ENCODE assay signal across 2 cellular contexts in genomic region chr2:20177556-20178403, GRCh38.
A peak's percentile ranks its signal among the peaks of the same experiment; 100 is the strongest.
TF ChIP-seq lines count a peak whose summit lies in the region.

No MANE protein-coding gene starts in this region.

TF ChIP-seq in H1, 55 proteins besides CTCF, POLR2A, EP300 and RAD21:
- TF ChIP-seq KDM4A (IDR thresholded peaks at IDR 0.05; ENCODE audit: low read depth, low read length, severe bottlenecking) (no peak), TEAD4 (IDR thresholded peaks at IDR 0.05; ENCODE audit: low read depth, low read length) (peak; percentile 46; the same call in 1 of the 2 replicates)
TF ChIP-seq in H1: peak in this region for 1.

TF ChIP-seq in GM23338, 12 proteins besides CTCF, POLR2A, EP300 and RAD21:
- TF ChIP-seq NANOG (IDR thresholded peaks at IDR 0.05; ENCODE audit: borderline replicate concordance) (no peak), ZNF114 (CRISPR knock-in tag; IDR thresholded peaks at IDR 0.05) (no peak), STAT1 (IDR thresholded peaks at IDR 0.05; ENCODE audit: unreplicated experiment) (no peak), POLR2AphosphoS5 (IDR thresholded peaks at IDR 0.05; ENCODE audit: low read depth) (no peak), JUNB (IDR thresholded peaks at IDR 0.05; ENCODE audit: unreplicated experiment) (no peak), EZH2 (IDR thresholded peaks at IDR 0.05; ENCODE audit: low read depth, unreplicated experiment) (no peak), ETS1 (IDR thresholded peaks at IDR 0.05) (no peak), ZNF331 (CRISPR knock-in tag; IDR thresholded peaks at IDR 0.05; ENCODE audit: low read depth) (no peak)
- TF ChIP-seq, protein P1, sequence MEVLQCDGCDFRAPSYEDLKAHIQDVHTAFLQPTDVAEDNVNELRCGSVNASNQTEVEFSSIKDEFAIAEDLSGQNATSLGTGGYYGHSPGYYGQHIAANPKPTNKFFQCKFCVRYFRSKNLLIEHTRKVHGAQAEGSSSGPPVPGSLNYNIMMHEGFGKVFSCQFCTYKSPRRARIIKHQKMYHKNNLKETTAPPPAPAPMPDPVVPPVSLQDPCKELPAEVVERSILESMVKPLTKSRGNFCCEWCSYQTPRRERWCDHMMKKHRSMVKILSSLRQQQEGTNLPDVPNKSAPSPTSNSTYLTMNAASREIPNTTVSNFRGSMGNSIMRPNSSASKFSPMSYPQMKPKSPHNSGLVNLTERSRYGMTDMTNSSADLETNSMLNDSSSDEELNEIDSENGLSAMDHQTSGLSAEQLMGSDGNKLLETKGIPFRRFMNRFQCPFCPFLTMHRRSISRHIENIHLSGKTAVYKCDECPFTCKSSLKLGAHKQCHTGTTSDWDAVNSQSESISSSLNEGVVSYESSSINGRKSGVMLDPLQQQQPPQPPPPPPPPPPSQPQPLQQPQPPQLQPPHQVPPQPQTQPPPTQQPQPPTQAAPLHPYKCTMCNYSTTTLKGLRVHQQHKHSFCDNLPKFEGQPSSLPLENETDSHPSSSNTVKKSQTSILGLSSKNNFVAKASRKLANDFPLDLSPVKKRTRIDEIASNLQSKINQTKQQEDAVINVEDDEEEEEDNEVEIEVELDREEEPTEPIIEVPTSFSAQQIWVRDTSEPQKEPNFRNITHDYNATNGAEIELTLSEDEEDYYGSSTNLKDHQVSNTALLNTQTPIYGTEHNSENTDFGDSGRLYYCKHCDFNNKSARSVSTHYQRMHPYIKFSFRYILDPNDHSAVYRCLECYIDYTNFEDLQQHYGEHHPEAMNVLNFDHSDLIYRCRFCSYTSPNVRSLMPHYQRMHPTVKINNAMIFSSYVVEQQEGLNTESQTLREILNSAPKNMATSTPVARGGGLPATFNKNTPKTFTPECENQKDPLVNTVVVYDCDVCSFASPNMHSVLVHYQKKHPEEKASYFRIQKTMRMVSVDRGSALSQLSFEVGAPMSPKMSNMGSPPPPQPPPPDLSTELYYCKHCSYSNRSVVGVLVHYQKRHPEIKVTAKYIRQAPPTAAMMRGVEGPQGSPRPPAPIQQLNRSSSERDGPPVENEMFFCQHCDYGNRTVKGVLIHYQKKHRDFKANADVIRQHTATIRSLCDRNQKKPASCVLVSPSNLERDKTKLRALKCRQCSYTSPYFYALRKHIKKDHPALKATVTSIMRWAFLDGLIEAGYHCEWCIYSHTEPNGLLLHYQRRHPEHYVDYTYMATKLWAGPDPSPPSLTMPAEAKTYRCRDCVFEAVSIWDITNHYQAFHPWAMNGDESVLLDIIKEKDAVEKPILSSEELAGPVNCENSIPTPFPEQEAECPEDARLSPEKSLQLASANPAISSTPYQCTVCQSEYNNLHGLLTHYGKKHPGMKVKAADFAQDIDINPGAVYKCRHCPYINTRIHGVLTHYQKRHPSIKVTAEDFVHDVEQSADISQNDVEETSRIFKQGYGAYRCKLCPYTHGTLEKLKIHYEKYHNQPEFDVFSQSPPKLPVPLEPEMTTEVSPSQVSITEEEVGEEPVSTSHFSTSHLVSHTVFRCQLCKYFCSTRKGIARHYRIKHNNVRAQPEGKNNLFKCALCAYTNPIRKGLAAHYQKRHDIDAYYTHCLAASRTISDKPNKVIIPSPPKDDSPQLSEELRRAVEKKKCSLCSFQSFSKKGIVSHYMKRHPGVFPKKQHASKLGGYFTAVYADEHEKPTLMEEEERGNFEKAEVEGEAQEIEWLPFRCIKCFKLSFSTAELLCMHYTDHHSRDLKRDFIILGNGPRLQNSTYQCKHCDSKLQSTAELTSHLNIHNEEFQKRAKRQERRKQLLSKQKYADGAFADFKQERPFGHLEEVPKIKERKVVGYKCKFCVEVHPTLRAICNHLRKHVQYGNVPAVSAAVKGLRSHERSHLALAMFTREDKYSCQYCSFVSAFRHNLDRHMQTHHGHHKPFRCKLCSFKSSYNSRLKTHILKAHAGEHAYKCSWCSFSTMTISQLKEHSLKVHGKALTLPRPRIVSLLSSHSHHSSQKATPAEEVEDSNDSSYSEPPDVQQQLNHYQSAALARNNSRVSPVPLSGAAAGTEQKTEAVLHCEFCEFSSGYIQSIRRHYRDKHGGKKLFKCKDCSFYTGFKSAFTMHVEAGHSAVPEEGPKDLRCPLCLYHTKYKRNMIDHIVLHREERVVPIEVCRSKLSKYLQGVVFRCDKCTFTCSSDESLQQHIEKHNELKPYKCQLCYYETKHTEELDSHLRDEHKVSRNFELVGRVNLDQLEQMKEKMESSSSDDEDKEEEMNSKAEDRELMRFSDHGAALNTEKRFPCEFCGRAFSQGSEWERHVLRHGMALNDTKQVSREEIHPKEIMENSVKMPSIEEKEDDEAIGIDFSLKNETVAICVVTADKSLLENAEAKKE (CRISPR knock-in tag; IDR thresholded peaks at IDR 0.05), result no peak
TF ChIP-seq in GM23338: peak in this region for 0.
